In genomic region chr3:39448506-39449233, GRCh38 we compare ENCODE assay signal across 13 cellular contexts. TPM values are rescaled to one million over a fixed set of nuclear protein-coding genes. Genes with fewer than 3 reads are reported as not detected.
DNase-seq lines count a peak whose midpoint lies in the region; TF ChIP-seq lines count a peak whose summit lies in the region.
"Had no signal": no experiment of that assay in that cellular context is flagged by ENCODE, and none has a peak within 500 bp of the region (broad histone marks: within the 10 kb centered on the region; RNA-seq: fewer than 3 reads in every experiment).

No MANE protein-coding gene starts in this region.

- H3K9me3 ChIP-seq in mucosa of rectum (ENCODE audit: control insufficient read depth in 2 of 2, low read length in 2 of 2) (no peaks in the 10 kb centered on the region), smooth muscle cell (replicated peaks; ENCODE audit: low read depth) (no peaks in the 10 kb centered on the region)
- H3K9me3 ChIP-seq: BLaER1 treated with 17β-estradiol and CSF1 and Interleukin-3, amounts not matched to agents 10 nM and 100 nM had no signal

- peak overlapping the region; percentile 83 for H3K27ac ChIP-seq in 22Rv1
- H3K27ac ChIP-seq in dorsolateral prefrontal cortex = peak overlapping the region in 58 of 59 donors; percentile 12 to 93 (median 80)
- H3K27ac ChIP-seq in mucosa of rectum (ENCODE audit: low read depth in 2 of 2, low read length in 2 of 2) = peak overlapping the region; percentile 71 to 85
- no peak overlapping the region for H3K27ac ChIP-seq in smooth muscle cell (ENCODE audit: low read depth)
- H3K27ac ChIP-seq: BLaER1 treated with 17β-estradiol and CSF1 and Interleukin-3, amounts not matched to agents 10 nM and 100 nM had no signal

- H3K79me2 ChIP-seq in smooth muscle cell (ENCODE audit: low read depth) = no peaks in the 10 kb centered on the region

- H3K4me3 ChIP-seq in LNCaP clone FGC (ENCODE audit: low read depth, low read length) (no peak overlapping the region), dorsolateral prefrontal cortex (no peak overlapping the region), mucosa of rectum (ENCODE audit: low read length in 2 of 2) (peak overlapping the region in 1 of 2 donors; percentile 38), smooth muscle cell (no peak overlapping the region)
- H3K4me3 ChIP-seq: BLaER1 treated with 17β-estradiol and CSF1 and Interleukin-3, amounts not matched to agents 10 nM and 100 nM had no signal

- H3K9ac ChIP-seq in mucosa of rectum (ENCODE audit: low read depth in 1 of 2, low read length in 2 of 2) (no peak overlapping the region), smooth muscle cell (ENCODE audit: low read depth) (no peak overlapping the region)
- H3K9ac ChIP-seq: BLaER1 treated with 17β-estradiol and CSF1 and Interleukin-3, amounts not matched to agents 10 nM and 100 nM had no signal

- H3K4me2 ChIP-seq in smooth muscle cell = no peak overlapping the region

- no peaks in the 10 kb centered on the region for H3F3A ChIP-seq in smooth muscle cell (ENCODE audit: low read depth)

- H3K27me3 ChIP-seq in dorsolateral prefrontal cortex (no peaks in the 10 kb centered on the region), mucosa of rectum (ENCODE audit: control insufficient read depth in 2 of 2, insufficient read depth in 2 of 2, low read length in 2 of 2) (no peaks in the 10 kb centered on the region), smooth muscle cell (ENCODE audit: low read depth) (no peaks in the 10 kb centered on the region)
- H3K27me3 ChIP-seq: BLaER1 treated with 17β-estradiol and CSF1 and Interleukin-3, amounts not matched to agents 10 nM and 100 nM had no signal

- intact Hi-C loops in dorsolateral prefrontal cortex (cut with DNase I) = loop anchor here (1.0 to 2.0 kb wide), 2 partner anchors 18 to 50 kb away; partner anchors contain the start of gene MOBP (in 1 of the 2)

- H3K36me3 ChIP-seq in mucosa of rectum (ENCODE audit: control insufficient read depth in 2 of 2, insufficient read depth in 2 of 2, low read length in 2 of 2) = no peaks in the 10 kb centered on the region
- H3K36me3 ChIP-seq in smooth muscle cell (ENCODE audit: low read depth) = no peaks in the 10 kb centered on the region
- H3K36me3 ChIP-seq: BLaER1 treated with 17β-estradiol and CSF1 and Interleukin-3, amounts not matched to agents 10 nM and 100 nM had no signal

- H2AFZ ChIP-seq in smooth muscle cell (ENCODE audit: low read depth) = no peak overlapping the region

- DNase-seq in LNCaP clone FGC (ENCODE audit: low read depth) (peak; percentile 14), dorsolateral prefrontal cortex (no peak), smooth muscle cell (lab: John Stamatoyannopoulos, UW; ENCODE audit: unreplicated experiment) (no peak), AG08396 (ENCODE audit: low spot score) (no peak)
- no peak for DNase-seq in stimulated activated naive CD4-positive, alpha-beta T cell (lab: John Stamatoyannopoulos, UW)
- DNase-seq: NCI-H1436 treated with DMSO at 0.1 percent for 48 hours, Right ventricle myocardium superior had no signal

- TF ChIP-seq CTCF in 22Rv1 (IDR thresholded peaks at IDR 0.05) (no peak), LNCaP clone FGC (IDR thresholded peaks at IDR 0.05; ENCODE audit: control insufficient read depth, extremely low read depth, insufficient read depth) (no peak), dorsolateral prefrontal cortex (IDR thresholded peaks at IDR 0.05 in 54 of 56, conservative IDR thresholded peaks at IDR 0.05 in 2 of 56; ENCODE audit: low read depth in 1 of 56, partially characterized antibody in 56 of 56) (no peak), smooth muscle cell (IDR thresholded peaks at IDR 0.05; ENCODE audit: borderline replicate concordance, insufficient read depth, poor library complexity, severe bottlenecking) (no peak)

- H3K4me1 ChIP-seq in mucosa of rectum (ENCODE audit: control insufficient read depth in 2 of 2, insufficient read depth in 2 of 2, low read length in 2 of 2) (peaks cover 3 to 14% of the 10 kb centered on the region in 2 donors), smooth muscle cell (ENCODE audit: low read depth) (no peaks in the 10 kb centered on the region)

- WGBS in smooth muscle cell (ENCODE audit: low lambda C conversion rate) = 74% methylated on average over 10 of the region's 10 CpGs

- no peaks in the 10 kb centered on the region for H4K20me1 ChIP-seq in smooth muscle cell (ENCODE audit: low read depth)
- H4K20me1 ChIP-seq: BLaER1 treated with 17β-estradiol and CSF1 and Interleukin-3, amounts not matched to agents 10 nM and 100 nM had no signal

RNA-seq across cellular contexts. Expression of gene MOBP, which starts 18.8 kb away (rescaled TPM):
- 1,000 to 10,000 TPM in 11 of 120 experiments, 100 to 1,000 TPM in 101, 10 to 100 TPM in 8; 40.9 to 1,548 (median 379) TPM for total RNA-seq in dorsolateral prefrontal cortex
- total RNA-seq in smooth muscle cell = not detected in 2 replicates
- not detected in 2 replicates for polyA plus RNA-seq in smooth muscle cell
- total RNA-seq: CD8-positive, alpha-beta memory T cell; HT-29; OCI-LY7; Right ventricle myocardium superior had no signal
- polyA plus RNA-seq: CD8-positive, alpha-beta memory T cell had no signal

RNA-seq across cellular contexts. Expression of gene RPSA, which starts 42.1 kb away (rescaled TPM):
- total RNA-seq in dorsolateral prefrontal cortex (100 to 1,000 TPM; 285 to 584 (median 399) TPM), smooth muscle cell (1,254 and 1,284 TPM in 2 replicates)
- 355 and 407 TPM in 2 replicates for polyA plus RNA-seq in smooth muscle cell

Comparison
In these comparisons a context has a peak if more than half of its experiments do, and no peak if none do; other contexts are left out.
1. RNA of gene MOBP, which starts 18.8 kb away (total RNA-seq): 40.9 to 1,548 TPM in dorsolateral prefrontal cortex; not detected in smooth muscle cell; every median in the first group is over 10 times any median in the second.